In the genomic region with DNA sequence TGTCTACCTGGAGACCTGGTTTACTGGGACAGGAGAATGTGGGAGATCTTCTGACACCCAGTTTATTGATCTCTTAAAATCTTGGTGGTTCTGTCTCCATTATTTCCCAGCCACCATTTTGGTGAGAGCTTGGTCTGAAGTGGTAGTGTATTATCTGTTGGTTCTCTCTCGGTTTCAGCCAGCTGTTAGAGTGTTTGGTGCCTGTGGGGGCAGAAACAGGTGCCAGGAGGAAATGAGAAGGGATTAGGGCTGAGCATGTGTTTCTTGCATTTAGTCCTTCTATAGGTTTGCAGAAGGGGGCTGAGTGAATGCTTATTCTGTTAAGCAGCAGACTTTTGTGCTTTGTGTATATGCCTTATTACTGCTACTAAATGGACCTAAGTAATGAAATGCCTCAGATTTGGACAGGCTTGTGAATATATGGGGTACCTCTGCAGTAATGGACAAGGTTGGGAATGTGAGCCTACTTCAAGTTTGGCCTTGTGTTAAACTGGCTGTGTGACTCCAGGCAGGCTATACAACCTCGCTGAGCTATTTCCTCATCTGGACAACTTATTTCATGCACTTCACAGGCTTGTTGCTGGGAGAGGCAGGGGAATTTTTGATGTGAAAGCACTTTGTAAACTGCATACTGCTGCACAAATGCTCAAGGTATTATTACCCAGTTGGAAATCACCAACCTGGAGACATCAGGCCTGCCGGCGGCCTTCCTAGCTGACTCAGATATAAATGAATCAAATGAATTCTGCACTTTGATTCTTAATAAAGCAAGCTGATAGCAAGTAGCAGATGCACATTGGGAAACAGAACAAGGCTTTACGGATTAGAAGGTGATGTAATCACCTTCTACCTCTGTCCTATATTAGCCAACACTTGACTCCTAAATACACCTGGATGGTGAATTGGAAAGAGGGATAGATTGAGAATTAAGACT, we compare ENCODE assay signal across 8 cellular contexts. TPM values are rescaled to one million over a fixed set of nuclear protein-coding genes. Genes with fewer than 3 reads are reported as not detected.
DNase-seq lines count a peak whose midpoint lies in the region; ATAC-seq and TF ChIP-seq lines count a peak whose summit lies in the region.

No MANE protein-coding gene starts in this region.

- DNase-seq in body of pancreas (no peak), HCEC 1CT (no peak), upper lobe of left lung (no peak)
- DNase-seq in NK-92 treated with Interleukin-12 subunit alpha and Interleukin-12 subunit beta, amount 100 ng/mL, for 24 hours (lab: John Stamatoyannopoulos, UW): no peak

- peak overlapping the region in 5 of 11 experiments; percentile 14 to 67 (median 59); a peak in 6 of 22 replicates for H3K9ac ChIP-seq in BLaER1 treated with 17β-estradiol and CSF1 and Interleukin-3, amounts not matched to agents 10 nM and 100 nM

- peak overlapping the region; percentile 75 to 93 (median 85) for H3K4me2 ChIP-seq in BLaER1 treated with 17β-estradiol and CSF1 and Interleukin-3, amounts not matched to agents 10 nM and 100 nM

- peaks cover 88 to 100% (median 100%) of the 10 kb centered on the region in 11 experiments for H4K20me1 ChIP-seq in BLaER1 treated with 17β-estradiol and CSF1 and Interleukin-3, amounts not matched to agents 10 nM and 100 nM

- TF ChIP-seq CTCF in body of pancreas (IDR thresholded peaks at IDR 0.05) (no peak), upper lobe of left lung (IDR thresholded peaks at IDR 0.05) (no peak)

- H3K27ac ChIP-seq in BLaER1 treated with 17β-estradiol and CSF1 and Interleukin-3, amounts not matched to agents 10 nM and 100 nM: peak overlapping the region in 9 of 11 experiments; percentile 63 to 75 (median 72); a peak in 17 of 22 replicates
- H3K27ac ChIP-seq in body of pancreas: no peak overlapping the region
- H3K27ac ChIP-seq in upper lobe of left lung: no peak overlapping the region

- TF ChIP-seq POLR2A in body of pancreas (IDR thresholded peaks at IDR 0.05) (no peak), upper lobe of left lung (IDR thresholded peaks at IDR 0.05) (no peak)

- H3K4me1 ChIP-seq in BLaER1 treated with 17β-estradiol and CSF1 and Interleukin-3, amounts not matched to agents 10 nM and 100 nM: peaks cover 96 to 100% (median 100%) of the 10 kb centered on the region in 10 experiments
- H3K4me1 ChIP-seq in body of pancreas (peaks cover 50% of the 10 kb centered on the region), upper lobe of left lung (peaks cover 33 to 49% (median 45%) of the 10 kb centered on the region in 4 donors)

- no peak overlapping the region for H3K4me3 ChIP-seq in BLaER1 treated with 17β-estradiol and CSF1 and Interleukin-3, amounts not matched to agents 10 nM and 100 nM
- H3K4me3 ChIP-seq in body of pancreas: no peak overlapping the region
- no peak overlapping the region for H3K4me3 ChIP-seq in upper lobe of left lung

- no peak for TF ChIP-seq EP300 in upper lobe of left lung (IDR thresholded peaks at IDR 0.05)

- WGBS in body of pancreas, 2 donors: 62 to 72% methylated on average over 5 of the region's 5 CpGs
- WGBS in upper lobe of left lung, 2 donors: 69 to 71% methylated on average over 5 of the region's 5 CpGs

- peaks cover 0 to 29% (median 3%) of the 10 kb centered on the region in 11 experiments; a peak in 7 of 22 replicates for H3K36me3 ChIP-seq in BLaER1 treated with 17β-estradiol and CSF1 and Interleukin-3, amounts not matched to agents 10 nM and 100 nM
- H3K36me3 ChIP-seq in body of pancreas (replicated peaks in 1 of 2; ENCODE audit: insufficient read depth in 1 of 2, low read depth in 2 of 2) (no peaks in the 10 kb centered on the region), upper lobe of left lung (no peaks in the 10 kb centered on the region)

- no peaks in the 10 kb centered on the region for H3K27me3 ChIP-seq in BLaER1 treated with 17β-estradiol and CSF1 and Interleukin-3, amounts not matched to agents 10 nM and 100 nM
- H3K27me3 ChIP-seq in body of pancreas (no peaks in the 10 kb centered on the region), upper lobe of left lung (no peaks in the 10 kb centered on the region)

- intact Hi-C loops in body of pancreas (cut with DNase I): no loop called here

- no peaks in the 10 kb centered on the region for H3K9me3 ChIP-seq in BLaER1 treated with 17β-estradiol and CSF1 and Interleukin-3, amounts not matched to agents 10 nM and 100 nM (replicated peaks in 1 of 11)
- H3K9me3 ChIP-seq in body of pancreas (no peaks in the 10 kb centered on the region), upper lobe of left lung (no peaks in the 10 kb centered on the region)

- peak; percentile 77 for ATAC-seq in GM19324 (IDR thresholded peaks at IDR 0.05; ENCODE audit: low FRiP score, unreplicated experiment)
- peak; percentile 63 for ATAC-seq in HG03432 (IDR thresholded peaks at IDR 0.05; ENCODE audit: unreplicated experiment)
- peak; percentile 16 for ATAC-seq in body of pancreas
- no peak for ATAC-seq in upper lobe of left lung (ENCODE audit: low FRiP score in 2 of 2)
- ATAC-seq in GM18519 (IDR thresholded peaks at IDR 0.05; ENCODE audit: low FRiP score, unreplicated experiment): no peak

RNA-seq across cellular contexts. Expression of gene JARID2, which starts 9.9 kb away (rescaled TPM):
- 1 to 10 TPM; 3.6 to 4.6 TPM for total RNA-seq in body of pancreas
- 10 to 100 TPM in 5 of 6 donors, 1 to 10 TPM in 1; 9.6 to 37.7 (median 16.4) TPM for total RNA-seq in upper lobe of left lung

Comparison
In these comparisons a context has a peak if more than half of its experiments do, and no peak if none do; other contexts are left out.
1. H3K27ac ChIP-seq: peak in BLaER1 treated with 17β-estradiol and CSF1 and Interleukin-3, amounts not matched to agents 10 nM and 100 nM (9 of 11); none in body of pancreas (0 of 4) and upper lobe of left lung (0 of 4).
2. ATAC-seq: peak in GM19324 (single experiment), HG03432 (single experiment) and body of pancreas (single experiment); none in upper lobe of left lung (0 of 2) and GM18519 (single experiment).